In the genomic region with DNA sequence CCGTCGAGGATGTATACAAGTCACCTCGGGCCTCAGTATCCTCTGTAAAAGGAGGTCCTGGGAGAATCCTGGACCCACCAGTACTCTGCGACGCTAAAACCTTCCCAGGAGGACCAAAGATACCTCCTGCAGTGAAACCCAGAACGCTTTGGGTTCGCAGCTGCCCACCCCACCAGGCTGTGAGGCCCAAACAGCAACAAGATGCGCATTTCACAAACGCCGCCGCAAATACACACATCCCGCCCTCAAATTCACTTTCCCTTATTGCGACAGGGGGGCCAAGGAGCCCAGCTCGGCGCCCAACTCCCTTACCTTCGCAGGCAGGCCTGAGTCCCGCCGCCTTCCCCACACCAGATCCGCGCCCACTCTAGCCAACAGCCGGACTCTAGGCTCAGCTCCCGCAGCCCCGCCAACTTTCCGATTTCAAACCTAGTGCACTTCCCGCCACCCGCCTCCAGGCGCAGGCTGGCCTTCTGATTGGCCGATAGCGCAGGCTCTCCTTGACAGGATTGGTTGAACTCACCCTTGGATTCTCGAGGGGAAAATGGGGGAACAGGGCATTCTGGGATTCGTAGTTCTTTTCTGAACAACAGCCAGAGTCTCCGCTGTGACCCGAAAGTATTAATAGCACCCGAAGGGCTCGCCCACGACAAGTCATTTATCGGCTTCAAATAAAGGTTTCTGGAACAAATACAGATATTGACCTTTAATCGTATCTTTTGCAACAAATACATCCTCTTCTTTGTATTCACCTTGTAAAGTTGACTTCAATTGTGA, we compare ENCODE assay signal across 8 cellular contexts. TPM values are rescaled to one million over a fixed set of nuclear protein-coding genes. Genes with fewer than 3 reads are reported as not detected.
A peak's percentile ranks its signal among the peaks of the same experiment; 100 is the strongest.
DNase-seq lines count a peak whose midpoint lies in the region; ATAC-seq and TF ChIP-seq lines count a peak whose summit lies in the region.

Gene SPC25, minus strand, starts transcription at position 425 of the 777 bp plus-strand sequence. CDS start 911 bp downstream, outside the sequence.

- H3K4ac ChIP-seq in IMR-90 (ENCODE audit: low read depth, low read length) = no peak within 1 kb of the TSS; the same call in none of the 2 replicates

- dilution Hi-C loops in IMR-90 (cut with HindIII; ENCODE audit: low sequenced_read_pairs, unreplicated experiment) = no loop called here

- no peaks in the 10 kb centered on the region for H3K9me1 ChIP-seq in IMR-90 (ENCODE audit: insufficient read depth, low read length)

- in situ Hi-C loops in IMR-90 (cut with MboI; ENCODE audit: low sequenced_read_pairs) = loop anchor here (25.0 kb wide), 1 partner anchor 753 kb away; no protein-coding TSS in a partner anchor

- H3K27me3 ChIP-seq in IMR-90 (ENCODE audit: control insufficient read depth, insufficient read depth, low read length) (peaks cover 3% of the 10 kb centered on the region; the same call in 1 of the 2 replicates), mucosa of rectum (ENCODE audit: control insufficient read depth in 2 of 2, insufficient read depth in 2 of 2, low read length in 2 of 2) (no peaks in the 10 kb centered on the region)

- no peaks in the 10 kb centered on the region for H4K20me1 ChIP-seq in IMR-90 (ENCODE audit: insufficient read depth, low read length)

- peak; percentile 89 for DNase-seq in DMS153 (lab: John Stamatoyannopoulos, UW)
- DNase-seq in IMR-90 = peak; percentile 85
- DNase-seq in OCI-M2 (lab: John Stamatoyannopoulos, UW; ENCODE audit: unreplicated experiment) = peak; percentile 63
- peak; percentile 83 for DNase-seq in activated T-cell treated with anti-CD3 and anti-CD28 coated beads for 24 hours (ENCODE audit: low read depth)
- DNase-seq in erythroblast (lab: John Stamatoyannopoulos, UW) = peak; percentile 97
- DNase-seq in stimulated activated CD8-positive, alpha-beta memory T cell treated with anti-CD3 and anti-CD28 coated beads, Interleukin-4, amount 100 ng/mL, for 4 hours (ENCODE audit: low read depth in 2 of 2, low spot score in 1 of 2) = peak; percentile 58 to 63

- peak within 1 kb of the TSS; percentile 10 to 37; a peak in 1 of 4 replicates for H4K8ac ChIP-seq in IMR-90 (ENCODE audit: low read depth in 2 of 2, low read length in 2 of 2)

- BruUV-seq in IMR-90 (replicated peaks; lab: Mats Ljungman, UMichigan) = no TSS peak

- intact Hi-C loops in IMR-90 (cut with micrococcal nuclease) = no loop called here

- no peak within 1 kb of the TSS for H2BK120ac ChIP-seq in IMR-90 (ENCODE audit: low read depth, low read length)

- H3K4me1 ChIP-seq in IMR-90 (ENCODE audit: control insufficient read depth, insufficient read depth, low read length) = no peaks in the 10 kb centered on the region
- peaks cover 4 to 8% of the 10 kb centered on the region in 2 donors for H3K4me1 ChIP-seq in mucosa of rectum (ENCODE audit: control insufficient read depth in 2 of 2, insufficient read depth in 2 of 2, low read length in 2 of 2)

- H2AK5ac ChIP-seq in IMR-90 (ENCODE audit: low read depth, low read length) = no peak within 1 kb of the TSS

- no peaks in the 10 kb centered on the region for H3K36me3 ChIP-seq in IMR-90 (ENCODE audit: control insufficient read depth, insufficient read depth, low read length)
- H3K36me3 ChIP-seq in mucosa of rectum (ENCODE audit: control insufficient read depth in 2 of 2, insufficient read depth in 2 of 2, low read length in 2 of 2) = no peaks in the 10 kb centered on the region

- no peak for TF ChIP-seq POLR2A in IMR-90 (IDR thresholded peaks at IDR 0.05; ENCODE audit: low read depth, low read length)
- peak; percentile 80 for TF ChIP-seq POLR2A in erythroblast (IDR thresholded peaks at IDR 0.05; ENCODE audit: low read length)

- peak within 1 kb of the TSS; percentile 77 for H3K4me3 ChIP-seq in IMR-90 (ENCODE audit: insufficient read depth, low read depth, low read length)
- peak within 1 kb of the TSS; percentile 73 to 81 for H3K4me3 ChIP-seq in mucosa of rectum (ENCODE audit: low read length in 2 of 2)

- H3K18ac ChIP-seq in IMR-90 (ENCODE audit: low read depth, low read length) = no peak within 1 kb of the TSS

- CTCF ChIA-PET in IMR-90 (lab: Yijun Ruan, JAX) = no interaction called here

- H3K9me3 ChIP-seq in IMR-90 (ENCODE audit: control insufficient read depth, insufficient read depth, low read length) (no peaks in the 10 kb centered on the region), mucosa of rectum (ENCODE audit: control insufficient read depth in 2 of 2, low read length in 2 of 2) (no peaks in the 10 kb centered on the region)

- H4K5ac ChIP-seq in IMR-90 (ENCODE audit: low read depth, low read length) = no peak within 1 kb of the TSS

- H2BK5ac ChIP-seq in IMR-90 (ENCODE audit: low read depth, low read length, poor library complexity, severe bottlenecking) = no peak within 1 kb of the TSS

- WGBS in IMR-90 (ENCODE audit: extremely low coverage in 2 of 2, insufficient read length in 1 of 2), 2 experiments = 0% methylated on average over 4 of the region's 38 CpGs; no CpG with 5 or more reads in 1 of the 2 experiments

- TF ChIP-seq RAD21 in IMR-90 (IDR thresholded peaks at IDR 0.05; ENCODE audit: low read length) = no peak

- H4K91ac ChIP-seq in IMR-90 (ENCODE audit: insufficient read depth, low read depth, low read length) = no peak within 1 kb of the TSS; the same call in 1 of the 2 replicates

- H3K4me2 ChIP-seq in IMR-90 (ENCODE audit: low read depth, low read length) = peak within 1 kb of the TSS; percentile 86

- POLR2A ChIA-PET in IMR-90 (lab: Charles Lee; ENCODE audit: unreplicated experiment) = no interaction called here

- H3K9ac ChIP-seq in IMR-90 (ENCODE audit: low read depth, low read length) (peak within 1 kb of the TSS; percentile 40; the same call in 1 of the 2 replicates), mucosa of rectum (ENCODE audit: low read depth in 1 of 2, low read length in 2 of 2) (peak within 1 kb of the TSS; percentile 51 to 52)

- no peak within 1 kb of the TSS for H2BK15ac ChIP-seq in IMR-90 (ENCODE audit: low read depth, low read length)

- H3K56ac ChIP-seq in IMR-90 (ENCODE audit: extremely low read depth, insufficient read depth, low read length) = no peak within 1 kb of the TSS; the same call in 1 of the 2 replicates

- H3K79me1 ChIP-seq in IMR-90 (ENCODE audit: low read depth in 1 of 2, low read length in 2 of 2) = peaks cover 7 to 10% of the 10 kb centered on the region in 2 experiments; a peak in 3 of 4 replicates

- no peak for TF ChIP-seq CTCF in IMR-90 (conservative IDR thresholded peaks at IDR 0.05; ENCODE audit: low read depth, low read length)

- H3K27ac ChIP-seq in IMR-90 (ENCODE audit: insufficient read depth, low read length) = peak within 1 kb of the TSS; percentile 21; the same call in 1 of the 2 replicates
- no peak within 1 kb of the TSS for H3K27ac ChIP-seq in mucosa of rectum (ENCODE audit: low read depth in 2 of 2, low read length in 2 of 2)

- H3K23ac ChIP-seq in IMR-90 (ENCODE audit: low read depth, low read length) = no peak within 1 kb of the TSS

- H2AFZ ChIP-seq in IMR-90 (replicated peaks; ENCODE audit: low read length, poor library complexity) = peak within 1 kb of the TSS; percentile 97

- ATAC-seq in GM21529 (IDR thresholded peaks at IDR 0.05; ENCODE audit: unreplicated experiment) (peak; percentile 100), IMR-90 (ENCODE audit: low read depth) (peak; percentile 100)

- peak within 1 kb of the TSS; percentile 94 for H2AK9ac ChIP-seq in IMR-90 (replicated peaks; ENCODE audit: low read depth, low read length, poor library complexity)

- no peak within 1 kb of the TSS for H3K14ac ChIP-seq in IMR-90 (replicated peaks; ENCODE audit: low read depth, low read length)

- no peak within 1 kb of the TSS for H2BK20ac ChIP-seq in IMR-90 (ENCODE audit: low read depth, low read length)

TF ChIP-seq in IMR-90, 13 proteins besides CTCF, POLR2A, EP300 and RAD21:
- no peak for TF ChIP-seq SMC3 (IDR thresholded peaks at IDR 0.05; ENCODE audit: low read depth, low read length)
- peak; percentile 41; the same call in 1 of the 2 replicates for TF ChIP-seq CEBPB (IDR thresholded peaks at IDR 0.05; ENCODE audit: low read depth, low read length)
- TF ChIP-seq MAZ (IDR thresholded peaks at IDR 0.05; ENCODE audit: borderline replicate concordance, low read depth, low read length) = no peak
- no peak for TF ChIP-seq RCOR1 (IDR thresholded peaks at IDR 0.05; ENCODE audit: insufficient replicate concordance, low read length)
- TF ChIP-seq FOS (IDR thresholded peaks at IDR 0.05; ENCODE audit: low read depth, low read length) = peak; percentile 71; the same call in 1 of the 2 replicates
- TF ChIP-seq, protein P1, sequence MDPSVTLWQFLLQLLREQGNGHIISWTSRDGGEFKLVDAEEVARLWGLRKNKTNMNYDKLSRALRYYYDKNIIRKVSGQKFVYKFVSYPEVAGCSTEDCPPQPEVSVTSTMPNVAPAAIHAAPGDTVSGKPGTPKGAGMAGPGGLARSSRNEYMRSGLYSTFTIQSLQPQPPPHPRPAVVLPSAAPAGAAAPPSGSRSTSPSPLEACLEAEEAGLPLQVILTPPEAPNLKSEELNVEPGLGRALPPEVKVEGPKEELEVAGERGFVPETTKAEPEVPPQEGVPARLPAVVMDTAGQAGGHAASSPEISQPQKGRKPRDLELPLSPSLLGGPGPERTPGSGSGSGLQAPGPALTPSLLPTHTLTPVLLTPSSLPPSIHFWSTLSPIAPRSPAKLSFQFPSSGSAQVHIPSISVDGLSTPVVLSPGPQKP (IDR thresholded peaks at IDR 0.05; ENCODE audit: borderline replicate concordance, low read depth, low read length) = no peak
- TF ChIP-seq MXI1 (IDR thresholded peaks at IDR 0.05; ENCODE audit: borderline replicate concordance, low read depth, low read length) = 0 out of 2 replicates have a peak, but pooled peaks have one; percentile 27
- no peak for TF ChIP-seq CHD1 (IDR thresholded peaks at IDR 0.05; ENCODE audit: low read depth, low read length)

RNA-seq across cellular contexts. Expression of gene SPC25, which starts in this region (rescaled TPM):
- total RNA-seq in IMR-90 (2012; rRNA removed) = 2.0 and 5.6 TPM in 2 replicates
- polyA plus RNA-seq in IMR-90 (2012; rRNA removed) = 5.8 and 7.1 TPM in 2 replicates
- 0.67 and 1.5 TPM in 2 replicates for polyA plus RNA-seq in IMR-90 (2012; cell fraction: cytosol; rRNA removed)
- 0.13 and 0.89 TPM in 2 replicates for polyA plus RNA-seq in IMR-90 (2012; cell fraction: nucleus; rRNA removed; ENCODE audit: low replicate concordance)
